ENCODE assay signal across 8 cellular contexts in genomic region chr6:117270121-117270959, GRCh38. TPM values are rescaled to one million over a fixed set of nuclear protein-coding genes. Genes with fewer than 3 reads are reported as not detected.
DNase-seq lines count a peak whose midpoint lies in the region; ATAC-seq, FAIRE-seq and TF ChIP-seq lines count a peak whose summit lies in the region.

No MANE protein-coding gene starts in this region.

- no peak overlapping the region for H3K27ac ChIP-seq in keratinocyte (ENCODE audit: control insufficient read depth, insufficient read depth, low read length)

- H3K9me3 Mint-ChIP-seq in stimulated activated effector memory CD8-positive, alpha-beta T cell treated with anti-CD3 and anti-CD28 coated beads, Interleukin-12 subunit alpha, Interleukin-12 subunit beta, amount 100 ng/mL, for 72 hours, result no peaks in the 10 kb centered on the region

- in situ Hi-C loops in astrocyte of the cerebellum (cut with HindIII; ENCODE audit: low sequenced_read_pairs), result no loop called here

- H3K4me3 ChIP-seq in astrocyte of the cerebellum (ENCODE audit: low read depth, low read length), result peak overlapping the region; percentile 26
- H3K4me3 ChIP-seq in keratinocyte (ENCODE audit: control insufficient read depth in 2 of 3, extremely low read depth in 1 of 3, insufficient read depth in 2 of 3, low read depth in 1 of 3, low read length in 3 of 3), result peak overlapping the region in 1 of 3 experiments; percentile 17

- H3K4me2 ChIP-seq in keratinocyte (ENCODE audit: control insufficient read depth, extremely low read depth, insufficient read depth, low read depth, low read length), result peak overlapping the region; percentile 60

- DNase-seq in NCI-H1417 (lab: John Stamatoyannopoulos, UW) (peak in 2 of 3 experiments; percentile 43 to 49), NCI-H1417 treated with DMSO at 0.1 percent for 48 hours (lab: John Stamatoyannopoulos, UW) (no peak), astrocyte of the cerebellum (ENCODE audit: low read depth) (no peak), keratinocyte (ENCODE audit: low read depth, low spot score) (no peak), pons (ENCODE audit: low spot score) (no peak), SW480 (ENCODE audit: low spot score) (no peak)
- DNase-seq in stimulated activated effector memory CD8-positive, alpha-beta T cell treated with anti-CD3 and anti-CD28 coated beads, Interleukin-12 subunit alpha, Interleukin-12 subunit beta, amount 100 ng/mL, for 72 hours (ENCODE audit: low spot score in 2 of 2), result no peak
- no peak for DNase-seq in NK-92 treated with Interleukin-12 subunit alpha and Interleukin-12 subunit beta, amount 100 ng/mL, for 24 hours (lab: John Stamatoyannopoulos, UW)

- H4K20me1 ChIP-seq in keratinocyte (ENCODE audit: control insufficient read depth, extremely low read depth, insufficient read depth, low read length), result peaks cover 2% of the 10 kb centered on the region

- no peaks in the 10 kb centered on the region for H3K79me2 ChIP-seq in keratinocyte (ENCODE audit: control insufficient read depth, insufficient read depth, low read length)

- no peaks in the 10 kb centered on the region for H3K9me3 ChIP-seq in keratinocyte (ENCODE audit: control insufficient read depth, low read depth, low read length)

- no peak overlapping the region for H3K27ac Mint-ChIP-seq in stimulated activated effector memory CD8-positive, alpha-beta T cell treated with anti-CD3 and anti-CD28 coated beads, Interleukin-12 subunit alpha, Interleukin-12 subunit beta, amount 100 ng/mL, for 72 hours

- H3K27me3 ChIP-seq in keratinocyte (ENCODE audit: control insufficient read depth, extremely low read depth, insufficient read depth, low read length), result peaks cover 95% of the 10 kb centered on the region

- H3K36me3 ChIP-seq in keratinocyte (ENCODE audit: control insufficient read depth in 2 of 2, extremely low read depth in 1 of 2, insufficient read depth in 2 of 2, low read length in 2 of 2), result no peaks in the 10 kb centered on the region

- no peak overlapping the region for H3K4me3 Mint-ChIP-seq in stimulated activated effector memory CD8-positive, alpha-beta T cell treated with anti-CD3 and anti-CD28 coated beads, Interleukin-12 subunit alpha, Interleukin-12 subunit beta, amount 100 ng/mL, for 72 hours

- H3K9me1 ChIP-seq in keratinocyte (ENCODE audit: control insufficient read depth, extremely low read depth, insufficient read depth, low read length), result no peaks in the 10 kb centered on the region

- H3K9ac ChIP-seq in keratinocyte (ENCODE audit: control insufficient read depth, extremely low read depth, insufficient read depth, low read length), result no peak overlapping the region

- H3K4me1 Mint-ChIP-seq in stimulated activated effector memory CD8-positive, alpha-beta T cell treated with anti-CD3 and anti-CD28 coated beads, Interleukin-12 subunit alpha, Interleukin-12 subunit beta, amount 100 ng/mL, for 72 hours, result peaks cover under 1% of the 10 kb centered on the region

- FAIRE-seq in keratinocyte (lab: Jason Lieb, UNC), result no peak

- ATAC-seq in stimulated activated effector memory CD8-positive, alpha-beta T cell treated with anti-CD3 and anti-CD28 coated beads, Interleukin-12 subunit alpha, Interleukin-12 subunit beta, amount 100 ng/mL, for 72 hours, result peak; percentile 30

- no peak overlapping the region for H2AFZ ChIP-seq in keratinocyte (ENCODE audit: control insufficient read depth, low read length)

- peaks cover 11% of the 10 kb centered on the region for H3K4me1 ChIP-seq in keratinocyte (ENCODE audit: control insufficient read depth, extremely low read depth, insufficient read depth, low read length)

- dilution Hi-C loops in keratinocyte (cut with MboI; ENCODE audit: extremely low pct_ligation_motif_present, low sequenced_read_pairs), result no loop called here

- H3K36me3 Mint-ChIP-seq in stimulated activated effector memory CD8-positive, alpha-beta T cell treated with anti-CD3 and anti-CD28 coated beads, Interleukin-12 subunit alpha, Interleukin-12 subunit beta, amount 100 ng/mL, for 72 hours, result no peaks in the 10 kb centered on the region

- TF ChIP-seq CTCF in astrocyte of the cerebellum (IDR thresholded peaks at IDR 0.05; ENCODE audit: low read depth, low read length, missing control alignments), result no peak
- TF ChIP-seq CTCF in keratinocyte (optimal IDR thresholded peaks at IDR 0.05 in 1 of 3, IDR thresholded peaks at IDR 0.05 in 1 of 3, conservative IDR thresholded peaks at IDR 0.05 in 1 of 3; ENCODE audit: extremely low read depth in 1 of 3, insufficient read depth in 2 of 3, low read length in 3 of 3), result no peak

RNA-seq across cellular contexts. Expression of gene VGLL2, which starts 5.0 kb away (rescaled TPM):
- polyA plus RNA-seq in keratinocyte, result not detected in 3 replicates
- not detected for polyA plus RNA-seq in keratinocyte (2011; ENCODE audit: low read depth)
- not detected in 2 replicates for polyA plus RNA-seq in keratinocyte (2011; cell fraction: cytosol; rRNA removed)
- not detected in 2 replicates for polyA plus RNA-seq in keratinocyte (2011; cell fraction: nucleus; rRNA removed)
- polyA plus RNA-seq in keratinocyte (2012; ENCODE audit: low replicate concordance), result not detected in 2 replicates
- polyA minus RNA-seq in keratinocyte, result not detected in 3 replicates
- not detected for polyA minus RNA-seq in keratinocyte (2011; cell fraction: cytosol; rRNA and poly(A)+ RNA removed)
- not detected in 2 replicates for polyA minus RNA-seq in keratinocyte (2011; cell fraction: nucleus; rRNA and poly(A)+ RNA removed)

Comparison
In these comparisons a context has a peak if more than half of its experiments do, and no peak if none do; other contexts are left out.
1. DNase-seq: peak in NCI-H1417 (2 of 3); none in NCI-H1417 treated with DMSO at 0.1 percent for 48 hours (single experiment), astrocyte of the cerebellum (single experiment), keratinocyte (single experiment), stimulated activated effector memory CD8-positive, alpha-beta T cell treated with anti-CD3 and anti-CD28 coated beads, Interleukin-12 subunit alpha, Interleukin-12 subunit beta, amount 100 ng/mL, for 72 hours (0 of 2), NK-92 treated with Interleukin-12 subunit alpha and Interleukin-12 subunit beta, amount 100 ng/mL, for 24 hours (single experiment), pons (single experiment) and SW480 (single experiment).